1 cellular context compared by ENCODE assay signal in the genomic region with DNA sequence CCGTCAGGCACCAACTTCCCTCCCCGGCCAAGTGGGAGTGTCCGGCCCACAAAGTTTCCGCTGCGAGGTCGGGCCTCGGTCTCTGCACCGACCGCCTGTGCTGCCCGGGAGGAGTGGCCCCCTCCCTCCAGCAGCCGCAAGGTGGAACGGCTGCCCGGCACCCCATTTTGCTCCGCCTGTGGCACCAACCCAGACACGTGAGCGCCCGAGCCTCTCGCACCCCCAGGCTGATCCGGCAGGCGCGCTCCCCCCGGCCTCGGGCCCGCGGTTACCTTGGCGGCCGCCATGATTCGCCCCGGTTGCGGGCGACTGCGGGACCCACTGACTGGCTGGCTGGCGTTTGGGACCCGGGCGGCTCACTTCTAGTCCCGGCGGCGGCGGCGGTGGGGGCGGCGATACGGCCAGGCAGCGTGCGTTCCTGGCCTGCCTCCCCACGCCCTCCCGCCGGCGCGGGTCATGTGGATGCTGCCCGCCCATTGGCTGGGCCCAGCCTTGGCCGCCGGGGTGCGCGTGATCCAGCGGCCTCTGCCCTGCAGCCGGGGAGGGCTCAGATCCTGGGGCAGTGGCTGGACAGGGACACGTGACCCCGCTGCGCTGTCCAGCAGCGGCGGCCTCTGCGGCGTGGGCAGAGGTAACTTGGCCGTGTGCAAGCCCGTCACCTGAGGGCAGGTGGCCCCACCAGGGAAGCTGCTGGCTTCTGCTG.
TF ChIP-seq lines count a peak whose summit lies in the region.

A gene with protein sequence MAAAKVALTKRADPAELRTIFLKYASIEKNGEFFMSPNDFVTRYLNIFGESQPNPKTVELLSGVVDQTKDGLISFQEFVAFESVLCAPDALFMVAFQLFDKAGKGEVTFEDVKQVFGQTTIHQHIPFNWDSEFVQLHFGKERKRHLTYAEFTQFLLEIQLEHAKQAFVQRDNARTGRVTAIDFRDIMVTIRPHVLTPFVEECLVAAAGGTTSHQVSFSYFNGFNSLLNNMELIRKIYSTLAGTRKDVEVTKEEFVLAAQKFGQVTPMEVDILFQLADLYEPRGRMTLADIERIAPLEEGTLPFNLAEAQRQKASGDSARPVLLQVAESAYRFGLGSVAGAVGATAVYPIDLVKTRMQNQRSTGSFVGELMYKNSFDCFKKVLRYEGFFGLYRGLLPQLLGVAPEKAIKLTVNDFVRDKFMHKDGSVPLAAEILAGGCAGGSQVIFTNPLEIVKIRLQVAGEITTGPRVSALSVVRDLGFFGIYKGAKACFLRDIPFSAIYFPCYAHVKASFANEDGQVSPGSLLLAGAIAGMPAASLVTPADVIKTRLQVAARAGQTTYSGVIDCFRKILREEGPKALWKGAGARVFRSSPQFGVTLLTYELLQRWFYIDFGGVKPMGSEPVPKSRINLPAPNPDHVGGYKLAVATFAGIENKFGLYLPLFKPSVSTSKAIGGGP (minus strand): TSS at position 429 of the 703 bp plus-strand sequence. CDS start 142 bp downstream, at position 287.

TF ChIP-seq in HepG2, 621 proteins besides CTCF, POLR2A, EP300 and RAD21 (continued from another document and continues in another):
- TF ChIP-seq, protein P1, sequence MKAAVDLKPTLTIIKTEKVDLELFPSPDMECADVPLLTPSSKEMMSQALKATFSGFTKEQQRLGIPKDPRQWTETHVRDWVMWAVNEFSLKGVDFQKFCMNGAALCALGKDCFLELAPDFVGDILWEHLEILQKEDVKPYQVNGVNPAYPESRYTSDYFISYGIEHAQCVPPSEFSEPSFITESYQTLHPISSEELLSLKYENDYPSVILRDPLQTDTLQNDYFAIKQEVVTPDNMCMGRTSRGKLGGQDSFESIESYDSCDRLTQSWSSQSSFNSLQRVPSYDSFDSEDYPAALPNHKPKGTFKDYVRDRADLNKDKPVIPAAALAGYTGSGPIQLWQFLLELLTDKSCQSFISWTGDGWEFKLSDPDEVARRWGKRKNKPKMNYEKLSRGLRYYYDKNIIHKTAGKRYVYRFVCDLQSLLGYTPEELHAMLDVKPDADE (CRISPR knock-in tag; IDR thresholded peaks at IDR 0.05): no peak
- TF ChIP-seq KLF6 (CRISPR knock-in tag; IDR thresholded peaks at IDR 0.05): peak; percentile 92
- TF ChIP-seq, protein P2, sequence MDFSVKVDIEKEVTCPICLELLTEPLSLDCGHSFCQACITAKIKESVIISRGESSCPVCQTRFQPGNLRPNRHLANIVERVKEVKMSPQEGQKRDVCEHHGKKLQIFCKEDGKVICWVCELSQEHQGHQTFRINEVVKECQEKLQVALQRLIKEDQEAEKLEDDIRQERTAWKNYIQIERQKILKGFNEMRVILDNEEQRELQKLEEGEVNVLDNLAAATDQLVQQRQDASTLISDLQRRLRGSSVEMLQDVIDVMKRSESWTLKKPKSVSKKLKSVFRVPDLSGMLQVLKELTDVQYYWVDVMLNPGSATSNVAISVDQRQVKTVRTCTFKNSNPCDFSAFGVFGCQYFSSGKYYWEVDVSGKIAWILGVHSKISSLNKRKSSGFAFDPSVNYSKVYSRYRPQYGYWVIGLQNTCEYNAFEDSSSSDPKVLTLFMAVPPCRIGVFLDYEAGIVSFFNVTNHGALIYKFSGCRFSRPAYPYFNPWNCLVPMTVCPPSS (IDR thresholded peaks at IDR 0.05): no peak
- peak; percentile 94 for TF ChIP-seq ZNF160 (CRISPR knock-in tag; IDR thresholded peaks at IDR 0.05)
- no peak for TF ChIP-seq EZH2 (conservative IDR thresholded peaks at IDR 0.05; ENCODE audit: low read depth, low read length)
- 0 out of 2 replicates have a peak, but pooled peaks have one; percentile 25 for TF ChIP-seq HMG20B (CRISPR knock-in tag; conservative IDR thresholded peaks at IDR 0.05)
- no peak for TF ChIP-seq CBX2 (IDR thresholded peaks at IDR 0.05; ENCODE audit: low read depth, low read length)
- no peak for TF ChIP-seq CBX2 (CRISPR knock-in tag; IDR thresholded peaks at IDR 0.05; ENCODE audit: low read depth)
- TF ChIP-seq ISL2 (CRISPR knock-in tag; IDR thresholded peaks at IDR 0.05): 0 out of 2 replicates have a peak, but pooled peaks have one; percentile 47
- TF ChIP-seq, protein P3, sequence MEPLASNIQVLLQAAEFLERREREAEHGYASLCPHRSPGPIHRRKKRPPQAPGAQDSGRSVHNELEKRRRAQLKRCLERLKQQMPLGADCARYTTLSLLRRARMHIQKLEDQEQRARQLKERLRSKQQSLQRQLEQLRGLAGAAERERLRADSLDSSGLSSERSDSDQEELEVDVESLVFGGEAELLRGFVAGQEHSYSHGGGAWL (CRISPR knock-in tag; IDR thresholded peaks at IDR 0.05): peak; percentile 97
- peak; percentile 79; the same call in 1 of the 2 replicates for TF ChIP-seq ZMYM3 (CRISPR knock-in tag; IDR thresholded peaks at IDR 0.05)
- TF ChIP-seq ZNF367 (CRISPR knock-in tag; IDR thresholded peaks at IDR 0.05; ENCODE audit: borderline replicate concordance): peak; percentile 72; the same call in 1 of the 2 replicates
- TF ChIP-seq, protein P4, sequence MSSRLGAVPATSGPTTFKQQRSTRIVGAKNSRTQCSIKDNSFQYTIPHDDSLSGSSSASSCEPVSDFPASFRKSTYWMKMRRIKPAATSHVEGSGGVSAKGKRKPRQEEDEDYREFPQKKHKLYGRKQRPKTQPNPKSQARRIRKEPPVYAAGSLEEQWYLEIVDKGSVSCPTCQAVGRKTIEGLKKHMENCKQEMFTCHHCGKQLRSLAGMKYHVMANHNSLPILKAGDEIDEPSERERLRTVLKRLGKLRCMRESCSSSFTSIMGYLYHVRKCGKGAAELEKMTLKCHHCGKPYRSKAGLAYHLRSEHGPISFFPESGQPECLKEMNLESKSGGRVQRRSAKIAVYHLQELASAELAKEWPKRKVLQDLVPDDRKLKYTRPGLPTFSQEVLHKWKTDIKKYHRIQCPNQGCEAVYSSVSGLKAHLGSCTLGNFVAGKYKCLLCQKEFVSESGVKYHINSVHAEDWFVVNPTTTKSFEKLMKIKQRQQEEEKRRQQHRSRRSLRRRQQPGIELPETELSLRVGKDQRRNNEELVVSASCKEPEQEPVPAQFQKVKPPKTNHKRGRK (CRISPR knock-in tag; IDR thresholded peaks at IDR 0.05): no peak
- peak; percentile 99 for TF ChIP-seq ZMYM4 (CRISPR knock-in tag; IDR thresholded peaks at IDR 0.05)
- peak; percentile 94 for TF ChIP-seq ZBTB7A (CRISPR knock-in tag; IDR thresholded peaks at IDR 0.05)
- peak; percentile 96; the same call in 1 of the 2 replicates for TF ChIP-seq MYC (CRISPR knock-in tag; IDR thresholded peaks at IDR 0.05; ENCODE audit: borderline replicate concordance)
- TF ChIP-seq, protein P5, sequence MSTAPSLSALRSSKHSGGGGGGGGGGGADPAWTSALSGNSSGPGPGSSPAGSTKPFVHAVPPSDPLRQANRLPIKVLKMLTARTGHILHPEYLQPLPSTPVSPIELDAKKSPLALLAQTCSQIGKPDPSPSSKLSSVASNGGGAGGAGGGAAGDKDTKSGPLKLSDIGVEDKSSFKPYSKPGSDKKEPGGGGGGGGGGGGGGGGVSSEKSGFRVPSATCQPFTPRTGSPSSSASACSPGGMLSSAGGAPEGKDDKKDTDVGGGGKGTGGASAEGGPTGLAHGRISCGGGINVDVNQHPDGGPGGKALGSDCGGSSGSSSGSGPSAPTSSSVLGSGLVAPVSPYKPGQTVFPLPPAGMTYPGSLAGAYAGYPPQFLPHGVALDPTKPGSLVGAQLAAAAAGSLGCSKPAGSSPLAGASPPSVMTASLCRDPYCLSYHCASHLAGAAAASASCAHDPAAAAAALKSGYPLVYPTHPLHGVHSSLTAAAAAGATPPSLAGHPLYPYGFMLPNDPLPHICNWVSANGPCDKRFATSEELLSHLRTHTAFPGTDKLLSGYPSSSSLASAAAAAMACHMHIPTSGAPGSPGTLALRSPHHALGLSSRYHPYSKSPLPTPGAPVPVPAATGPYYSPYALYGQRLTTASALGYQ (CRISPR knock-in tag; IDR thresholded peaks at IDR 0.05): peak; percentile 71
- TF ChIP-seq ZBTB7B (CRISPR knock-in tag; IDR thresholded peaks at IDR 0.05): peak; percentile 46; the same call in 1 of the 2 replicates
- TF ChIP-seq GZF1 (CRISPR knock-in tag; IDR thresholded peaks at IDR 0.05): peak; percentile 89; the same call in 1 of the 2 replicates
- TF ChIP-seq, protein P6, sequence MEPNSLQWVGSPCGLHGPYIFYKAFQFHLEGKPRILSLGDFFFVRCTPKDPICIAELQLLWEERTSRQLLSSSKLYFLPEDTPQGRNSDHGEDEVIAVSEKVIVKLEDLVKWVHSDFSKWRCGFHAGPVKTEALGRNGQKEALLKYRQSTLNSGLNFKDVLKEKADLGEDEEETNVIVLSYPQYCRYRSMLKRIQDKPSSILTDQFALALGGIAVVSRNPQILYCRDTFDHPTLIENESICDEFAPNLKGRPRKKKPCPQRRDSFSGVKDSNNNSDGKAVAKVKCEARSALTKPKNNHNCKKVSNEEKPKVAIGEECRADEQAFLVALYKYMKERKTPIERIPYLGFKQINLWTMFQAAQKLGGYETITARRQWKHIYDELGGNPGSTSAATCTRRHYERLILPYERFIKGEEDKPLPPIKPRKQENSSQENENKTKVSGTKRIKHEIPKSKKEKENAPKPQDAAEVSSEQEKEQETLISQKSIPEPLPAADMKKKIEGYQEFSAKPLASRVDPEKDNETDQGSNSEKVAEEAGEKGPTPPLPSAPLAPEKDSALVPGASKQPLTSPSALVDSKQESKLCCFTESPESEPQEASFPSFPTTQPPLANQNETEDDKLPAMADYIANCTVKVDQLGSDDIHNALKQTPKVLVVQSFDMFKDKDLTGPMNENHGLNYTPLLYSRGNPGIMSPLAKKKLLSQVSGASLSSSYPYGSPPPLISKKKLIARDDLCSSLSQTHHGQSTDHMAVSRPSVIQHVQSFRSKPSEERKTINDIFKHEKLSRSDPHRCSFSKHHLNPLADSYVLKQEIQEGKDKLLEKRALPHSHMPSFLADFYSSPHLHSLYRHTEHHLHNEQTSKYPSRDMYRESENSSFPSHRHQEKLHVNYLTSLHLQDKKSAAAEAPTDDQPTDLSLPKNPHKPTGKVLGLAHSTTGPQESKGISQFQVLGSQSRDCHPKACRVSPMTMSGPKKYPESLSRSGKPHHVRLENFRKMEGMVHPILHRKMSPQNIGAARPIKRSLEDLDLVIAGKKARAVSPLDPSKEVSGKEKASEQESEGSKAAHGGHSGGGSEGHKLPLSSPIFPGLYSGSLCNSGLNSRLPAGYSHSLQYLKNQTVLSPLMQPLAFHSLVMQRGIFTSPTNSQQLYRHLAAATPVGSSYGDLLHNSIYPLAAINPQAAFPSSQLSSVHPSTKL (CRISPR knock-in tag; IDR thresholded peaks at IDR 0.05): peak; percentile 87
- TF ChIP-seq ZNF235 (CRISPR knock-in tag; IDR thresholded peaks at IDR 0.05; ENCODE audit: borderline replicate concordance): peak; percentile 94
- TF ChIP-seq SOX6 (IDR thresholded peaks at IDR 0.05): no peak
- TF ChIP-seq SOX6 (CRISPR knock-in tag; IDR thresholded peaks at IDR 0.05): peak; percentile 78
- peak; percentile 96; the same call in 1 of the 2 replicates for TF ChIP-seq THYN1 (CRISPR knock-in tag; IDR thresholded peaks at IDR 0.05; ENCODE audit: borderline replicate concordance, low read depth)
- TF ChIP-seq ATF7 (IDR thresholded peaks at IDR 0.05): no peak
- no peak; the same call in 1 of the 2 replicates for TF ChIP-seq ATF7 (CRISPR knock-in tag; IDR thresholded peaks at IDR 0.05)
- no peak for TF ChIP-seq CHD4 (IDR thresholded peaks at IDR 0.05; ENCODE audit: borderline replicate concordance, low read length)
- peak; percentile 74; the same call in 1 of the 2 replicates for TF ChIP-seq MIER3 (CRISPR knock-in tag; IDR thresholded peaks at IDR 0.05; ENCODE audit: borderline replicate concordance)
- TF ChIP-seq, protein P7, sequence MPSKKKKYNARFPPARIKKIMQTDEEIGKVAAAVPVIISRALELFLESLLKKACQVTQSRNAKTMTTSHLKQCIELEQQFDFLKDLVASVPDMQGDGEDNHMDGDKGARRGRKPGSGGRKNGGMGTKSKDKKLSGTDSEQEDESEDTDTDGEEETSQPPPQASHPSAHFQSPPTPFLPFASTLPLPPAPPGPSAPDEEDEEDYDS (CRISPR knock-in tag; IDR thresholded peaks at IDR 0.05): peak; percentile 82
- peak; percentile 82; the same call in 1 of the 2 replicates for TF ChIP-seq CBX5 (CRISPR knock-in tag; IDR thresholded peaks at IDR 0.05; ENCODE audit: borderline replicate concordance)
- no peak for TF ChIP-seq ELF4 (CRISPR knock-in tag; IDR thresholded peaks at IDR 0.05; ENCODE audit: borderline replicate concordance)
- TF ChIP-seq DNMT1 (CRISPR knock-in tag; IDR thresholded peaks at IDR 0.05): peak; percentile 81
- TF ChIP-seq TBX3 (IDR thresholded peaks at IDR 0.05; ENCODE audit: borderline replicate concordance): no peak
- TF ChIP-seq, protein P8, sequence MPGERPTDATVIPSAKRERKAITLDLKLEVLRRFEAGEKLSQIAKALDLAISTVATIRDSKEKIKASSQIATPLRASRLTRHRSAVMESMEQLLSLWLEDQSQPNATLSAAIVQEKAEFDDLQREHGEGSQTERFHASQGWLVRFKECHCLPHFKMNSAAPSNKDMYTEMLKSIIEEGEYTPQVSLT (CRISPR knock-in tag; IDR thresholded peaks at IDR 0.05; ENCODE audit: borderline replicate concordance, low read depth): no peak; the same call in 1 of the 2 replicates
- TF ChIP-seq NR1H2 (CRISPR knock-in tag; IDR thresholded peaks at IDR 0.05; ENCODE audit: borderline replicate concordance, low read depth): peak; percentile 93
- TF ChIP-seq, protein P9, sequence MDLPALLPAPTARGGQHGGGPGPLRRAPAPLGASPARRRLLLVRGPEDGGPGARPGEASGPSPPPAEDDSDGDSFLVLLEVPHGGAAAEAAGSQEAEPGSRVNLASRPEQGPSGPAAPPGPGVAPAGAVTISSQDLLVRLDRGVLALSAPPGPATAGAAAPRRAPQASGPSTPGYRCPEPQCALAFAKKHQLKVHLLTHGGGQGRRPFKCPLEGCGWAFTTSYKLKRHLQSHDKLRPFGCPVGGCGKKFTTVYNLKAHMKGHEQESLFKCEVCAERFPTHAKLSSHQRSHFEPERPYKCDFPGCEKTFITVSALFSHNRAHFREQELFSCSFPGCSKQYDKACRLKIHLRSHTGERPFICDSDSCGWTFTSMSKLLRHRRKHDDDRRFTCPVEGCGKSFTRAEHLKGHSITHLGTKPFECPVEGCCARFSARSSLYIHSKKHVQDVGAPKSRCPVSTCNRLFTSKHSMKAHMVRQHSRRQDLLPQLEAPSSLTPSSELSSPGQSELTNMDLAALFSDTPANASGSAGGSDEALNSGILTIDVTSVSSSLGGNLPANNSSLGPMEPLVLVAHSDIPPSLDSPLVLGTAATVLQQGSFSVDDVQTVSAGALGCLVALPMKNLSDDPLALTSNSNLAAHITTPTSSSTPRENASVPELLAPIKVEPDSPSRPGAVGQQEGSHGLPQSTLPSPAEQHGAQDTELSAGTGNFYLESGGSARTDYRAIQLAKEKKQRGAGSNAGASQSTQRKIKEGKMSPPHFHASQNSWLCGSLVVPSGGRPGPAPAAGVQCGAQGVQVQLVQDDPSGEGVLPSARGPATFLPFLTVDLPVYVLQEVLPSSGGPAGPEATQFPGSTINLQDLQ (CRISPR knock-in tag; IDR thresholded peaks at IDR 0.05): peak; percentile 83
- TF ChIP-seq TAF1 (CRISPR knock-in tag; IDR thresholded peaks at IDR 0.05): peak; percentile 88
- TF ChIP-seq U2AF1 (optimal IDR thresholded peaks at IDR 0.05; ENCODE audit: low read depth, low read length): no peak
- TF ChIP-seq ZNF670 (CRISPR knock-in tag; IDR thresholded peaks at IDR 0.05; ENCODE audit: borderline replicate concordance): peak; percentile 96
- peak; percentile 23; the same call in 1 of the 2 replicates for TF ChIP-seq NR2F2 (IDR thresholded peaks at IDR 0.05; ENCODE audit: borderline replicate concordance, low read depth)
- no peak for TF ChIP-seq PRPF4 (IDR thresholded peaks at IDR 0.05; ENCODE audit: low read depth, low read length, poor library complexity, severe bottlenecking)
- no peak for TF ChIP-seq SUZ12 (IDR thresholded peaks at IDR 0.05; ENCODE audit: low read depth, low read length)
- no peak; the same call in 1 of the 2 replicates for TF ChIP-seq HNF4G (IDR thresholded peaks at IDR 0.05; ENCODE audit: borderline replicate concordance, low read depth, low read length)
- no peak for TF ChIP-seq HNF4G (CRISPR knock-in tag; IDR thresholded peaks at IDR 0.05; ENCODE audit: borderline replicate concordance, low read depth)
